Comparison of ENCODE assay signal across 10 cellular contexts in the genomic region with DNA sequence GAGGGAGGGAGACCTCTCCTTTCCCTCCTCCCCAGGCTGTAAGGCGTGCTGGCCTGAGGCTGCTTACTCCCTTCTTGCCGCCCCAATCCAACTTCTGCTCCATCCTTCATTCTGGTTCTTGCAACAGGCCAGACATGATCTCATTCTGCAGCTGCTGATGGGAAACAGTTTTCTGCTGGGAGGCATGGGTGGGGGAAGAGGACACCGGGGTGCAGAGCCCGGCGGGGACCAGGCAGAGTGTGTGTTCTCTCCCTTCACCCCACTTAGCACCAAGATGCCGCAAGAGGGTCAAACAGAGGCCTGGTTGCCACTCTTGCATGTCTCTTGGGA. TPM values are rescaled to one million over a fixed set of nuclear protein-coding genes. Genes with fewer than 3 reads are reported as not detected.
DNase-seq lines count a peak whose midpoint lies in the region; ATAC-seq, FAIRE-seq and TF ChIP-seq lines count a peak whose summit lies in the region.
"Had no signal": no experiment of that assay in that cellular context is flagged by ENCODE, and none has a peak within 500 bp of the region (broad histone marks: within the 10 kb centered on the region; RNA-seq: fewer than 3 reads in every experiment).

No MANE protein-coding gene starts in this region.

- TF ChIP-seq CTCF in IMR-90 (conservative IDR thresholded peaks at IDR 0.05; ENCODE audit: low read depth, low read length): no peak
- TF ChIP-seq CTCF in GM12878 (IDR thresholded peaks at IDR 0.05 in 2 of 3, conservative IDR thresholded peaks at IDR 0.05 in 1 of 3; ENCODE audit: control insufficient read depth in 2 of 3, extremely low read depth in 1 of 3, insufficient read depth in 1 of 3, low read depth in 3 of 3, low read length in 3 of 3): no peak
- TF ChIP-seq CTCF in nephron (IDR thresholded peaks at IDR 0.05; ENCODE audit: unreplicated experiment in 3 of 3): no peak

- no peaks in the 10 kb centered on the region for H3K9me3 ChIP-seq in CD4-positive, CD25-positive, alpha-beta regulatory T cell (ENCODE audit: control insufficient read depth in 2 of 2, low read length in 2 of 2)
- H3K9me3 ChIP-seq in IMR-90 (ENCODE audit: control insufficient read depth, insufficient read depth, low read length) (no peaks in the 10 kb centered on the region), GM12878 (replicated peaks; ENCODE audit: control insufficient read depth, insufficient read depth, low read length) (no peaks in the 10 kb centered on the region)

- H3K4me1 ChIP-seq in CD4-positive, CD25-positive, alpha-beta regulatory T cell (ENCODE audit: control insufficient read depth, insufficient read depth, low read length, poor library complexity, severe bottlenecking): peaks cover 23% of the 10 kb centered on the region
- peaks cover 14% of the 10 kb centered on the region; the same call in 1 of the 2 replicates for H3K4me1 ChIP-seq in IMR-90 (ENCODE audit: control insufficient read depth, insufficient read depth, low read length)
- peaks cover 7% of the 10 kb centered on the region for H3K4me1 ChIP-seq in GM12878 (ENCODE audit: control insufficient read depth, insufficient read depth, low read length)
- H3K4me1 ChIP-seq in mesendoderm (ENCODE audit: control insufficient read depth, low read depth, low read length): peaks cover 4% of the 10 kb centered on the region

- H2BK15ac ChIP-seq in IMR-90 (ENCODE audit: low read depth, low read length): no peak overlapping the region
- no peak overlapping the region for H2BK15ac ChIP-seq in mesendoderm (replicated peaks; ENCODE audit: low read depth)

- H2AFZ ChIP-seq in IMR-90 (replicated peaks; ENCODE audit: low read length, poor library complexity): peak overlapping the region; percentile 25
- H2AFZ ChIP-seq in GM12878 (ENCODE audit: control insufficient read depth, low read depth, low read length): no peak overlapping the region

- no peak for DNase-seq in CD4-positive, CD25-positive, alpha-beta regulatory T cell
- DNase-seq in IMR-90: no peak
- no peak for DNase-seq in GM12878 (ENCODE audit: low read depth, low spot score)
- no peak for DNase-seq in mesendoderm
- no peak for DNase-seq in sciatic nerve (ENCODE audit: low spot score)

- CTCF ChIA-PET in IMR-90 (lab: Yijun Ruan, JAX) (no interaction called here), GM12878 (lab: Yijun Ruan, JAX) (no interaction called here)

- POLR2A ChIA-PET in IMR-90 (lab: Charles Lee; ENCODE audit: unreplicated experiment): no interaction called here
- POLR2A ChIA-PET in GM12878 (lab: Charles Lee): no interaction called here

- BruUV-seq in IMR-90 (replicated peaks; lab: Mats Ljungman, UMichigan) (no TSS peak), GM12878 (replicated peaks; lab: Mats Ljungman, UMichigan) (no TSS peak)

- SMC1A ChIA-PET in GM12878 (lab: Charles Lee; ENCODE audit: uncharacterized antibody, unreplicated experiment): interaction anchor here (1.4 kb wide), 1 partner anchor 18 kb away, joined by 3 read pairs; no protein-coding TSS in a partner anchor

- WGBS in IMR-90 (ENCODE audit: extremely low coverage in 2 of 2, insufficient read length in 1 of 2), 2 experiments: no CpG with 5 or more reads among the region's 6 CpGs
- 96% methylated on average over 5 of the region's 6 CpGs for WGBS in GM12878 (ENCODE audit: insufficient coverage, insufficient replicate concordance, low lambda C conversion rate, missing lambda C conversion rate)
- WGBS in mesendoderm (ENCODE audit: extremely low coverage, insufficient coverage, low lambda C conversion rate): no CpG with 5 or more reads among the region's 6 CpGs

- no peak for TF ChIP-seq EP300 in GM12878 (IDR thresholded peaks at IDR 0.05; ENCODE audit: borderline replicate concordance in 1 of 2, control insufficient read depth in 1 of 2, low read depth in 2 of 2, low read length in 2 of 2)

- H3K9ac ChIP-seq in IMR-90 (ENCODE audit: low read depth, low read length) (0 out of 2 replicates have a peak overlapping the region, but pooled peaks have one; percentile 43), GM12878 (ENCODE audit: control insufficient read depth, insufficient read depth, low read length) (peak overlapping the region; percentile 67), mesendoderm (ENCODE audit: low read length) (no peak overlapping the region)

- peak overlapping the region; percentile 84; the same call in 1 of the 2 replicates for H3K4me2 ChIP-seq in IMR-90 (ENCODE audit: low read depth, low read length)
- H3K4me2 ChIP-seq in GM12878 (ENCODE audit: control insufficient read depth, insufficient read depth): peak overlapping the region; percentile 93
- H3K4me2 ChIP-seq in mesendoderm (ENCODE audit: low read length): no peak overlapping the region

- no peaks in the 10 kb centered on the region for H3K9me3 Mint-ChIP-seq in CD4-positive, CD25-positive, alpha-beta regulatory T cell
- H3K9me3 Mint-ChIP-seq in nephron: no peaks in the 10 kb centered on the region

- no peak overlapping the region for H2BK5ac ChIP-seq in IMR-90 (ENCODE audit: low read depth, low read length, poor library complexity, severe bottlenecking)
- H2BK5ac ChIP-seq in mesendoderm (ENCODE audit: low read length): no peak overlapping the region

- H4K91ac ChIP-seq in IMR-90 (ENCODE audit: insufficient read depth, low read depth, low read length): no peak overlapping the region

- intact Hi-C loops in IMR-90 (cut with micrococcal nuclease) (no loop called here), GM12878 (cut with micrococcal nuclease; ENCODE audit: unreplicated experiment) (loop anchor here (10.0 kb wide), 2 partner anchors 62 to 172 kb away; no protein-coding TSS in a partner anchor), sciatic nerve (cut with DNase I) (no loop called here)

- H3K14ac ChIP-seq in IMR-90 (replicated peaks; ENCODE audit: low read depth, low read length): 0 out of 2 replicates have a peak overlapping the region, but pooled peaks have one; percentile 59

- peak overlapping the region in 2 of 3 donors; percentile 47 to 69 for H3K27ac Mint-ChIP-seq in CD4-positive, CD25-positive, alpha-beta regulatory T cell
- no peak overlapping the region for H3K27ac Mint-ChIP-seq in nephron

- H3K4me3 Mint-ChIP-seq in CD4-positive, CD25-positive, alpha-beta regulatory T cell: peak overlapping the region; percentile 78 to 90 (median 83)
- peak overlapping the region; percentile 80 to 90 (median 85) for H3K4me3 Mint-ChIP-seq in nephron

- H3K56ac ChIP-seq in IMR-90 (ENCODE audit: extremely low read depth, insufficient read depth, low read length): no peak overlapping the region
- no peak overlapping the region for H3K56ac ChIP-seq in mesendoderm (ENCODE audit: low read length)

- H3K36me3 Mint-ChIP-seq in CD4-positive, CD25-positive, alpha-beta regulatory T cell: peaks cover 3% of the 10 kb centered on the region
- H3K36me3 Mint-ChIP-seq in nephron (ENCODE audit: low read depth): no peaks in the 10 kb centered on the region

- H3K23ac ChIP-seq in IMR-90 (ENCODE audit: low read depth, low read length) (peak overlapping the region; percentile 70; the same call in 1 of the 2 replicates), mesendoderm (ENCODE audit: low read length) (no peak overlapping the region)

- H3K79me2 ChIP-seq in GM12878 (ENCODE audit: control insufficient read depth, insufficient read depth, low read length): peaks cover 2% of the 10 kb centered on the region; the same call in 1 of the 2 replicates
- H3K79me2 ChIP-seq in mesendoderm (ENCODE audit: control insufficient read depth, insufficient read depth, low read length): no peaks in the 10 kb centered on the region

- H3K4me3 ChIP-seq in CD4-positive, CD25-positive, alpha-beta regulatory T cell (ENCODE audit: low read depth, low read length): no peak overlapping the region
- peak overlapping the region; percentile 54; the same call in 1 of the 2 replicates for H3K4me3 ChIP-seq in IMR-90 (ENCODE audit: insufficient read depth, low read depth, low read length)
- peak overlapping the region; percentile 88 for H3K4me3 ChIP-seq in GM12878
- H3K4me3 ChIP-seq in mesendoderm (ENCODE audit: low read length): no peak overlapping the region

- RAD21 ChIA-PET in GM12878 (lab: Charles Lee; ENCODE audit: unreplicated experiment): no interaction called here

- no peaks in the 10 kb centered on the region for H3K27me3 ChIP-seq in CD4-positive, CD25-positive, alpha-beta regulatory T cell (ENCODE audit: control insufficient read depth, insufficient read depth, low read length)
- no peaks in the 10 kb centered on the region for H3K27me3 ChIP-seq in IMR-90 (ENCODE audit: control insufficient read depth, insufficient read depth, low read length)
- no peaks in the 10 kb centered on the region for H3K27me3 ChIP-seq in GM12878 (replicated peaks in 1 of 2; ENCODE audit: control insufficient read depth in 2 of 2, insufficient read depth in 2 of 2, low read length in 1 of 2)
- peaks cover 12% of the 10 kb centered on the region for H3K27me3 ChIP-seq in mesendoderm (ENCODE audit: insufficient read depth, low read length, poor library complexity)

- H2AK5ac ChIP-seq in IMR-90 (ENCODE audit: low read depth, low read length): no peak overlapping the region; the same call in 1 of the 2 replicates
- H2AK5ac ChIP-seq in mesendoderm (ENCODE audit: low read length): no peak overlapping the region

- no peak for TF ChIP-seq RAD21 in IMR-90 (IDR thresholded peaks at IDR 0.05; ENCODE audit: low read length)
- TF ChIP-seq RAD21 in GM12878 (IDR thresholded peaks at IDR 0.05; ENCODE audit: insufficient read depth, low read depth, low read length): no peak

- ATAC-seq in CD4-positive, CD25-positive, alpha-beta regulatory T cell (ENCODE audit: low read depth in 2 of 2): no peak
- ATAC-seq in IMR-90 (ENCODE audit: low read depth) (no peak), GM12878 (no peak), HG03175 (IDR thresholded peaks at IDR 0.05; ENCODE audit: unreplicated experiment) (no peak), GM19467 (IDR thresholded peaks at IDR 0.05; ENCODE audit: unreplicated experiment) (no peak), sciatic nerve (no peak)

- dilution Hi-C loops in IMR-90 (cut with HindIII; ENCODE audit: low sequenced_read_pairs, unreplicated experiment): no loop called here

- H4K5ac ChIP-seq in IMR-90 (ENCODE audit: low read depth, low read length): no peak overlapping the region
- no peak overlapping the region for H4K5ac ChIP-seq in mesendoderm (ENCODE audit: low read length)

- FAIRE-seq in GM12878 (lab: Jason Lieb, UNC): no peak

- TF ChIP-seq POLR2A in IMR-90 (IDR thresholded peaks at IDR 0.05; ENCODE audit: low read depth, low read length) (no peak), GM12878 (IDR thresholded peaks at IDR 0.05; ENCODE audit: low read depth, low read length) (no peak)

- peaks cover 31% of the 10 kb centered on the region for H4K20me1 ChIP-seq in IMR-90 (ENCODE audit: insufficient read depth, low read length)
- peaks cover 3% of the 10 kb centered on the region; the same call in 1 of the 2 replicates for H4K20me1 ChIP-seq in GM12878 (ENCODE audit: control insufficient read depth, insufficient read depth)

- peak overlapping the region; percentile 90 for H3K27ac ChIP-seq in CD4-positive, CD25-positive, alpha-beta regulatory T cell (ENCODE audit: insufficient read depth, low read length, poor library complexity, severe bottlenecking)
- H3K27ac ChIP-seq in IMR-90 (ENCODE audit: insufficient read depth, low read length) (no peak overlapping the region), GM12878 (ENCODE audit: control insufficient read depth, insufficient read depth) (no peak overlapping the region), mesendoderm (ENCODE audit: low read depth, low read length) (no peak overlapping the region)
- H3K27ac ChIP-seq: SK-N-MC had no signal

- H3K4ac ChIP-seq in IMR-90 (ENCODE audit: low read depth, low read length) (no peak overlapping the region), mesendoderm (ENCODE audit: low read depth, low read length) (no peak overlapping the region)

- peaks cover 5 to 32% of the 10 kb centered on the region in 2 experiments; a peak in 3 of 4 replicates for H3K79me1 ChIP-seq in IMR-90 (ENCODE audit: low read depth in 1 of 2, low read length in 2 of 2)
- no peaks in the 10 kb centered on the region for H3K79me1 ChIP-seq in mesendoderm (ENCODE audit: low read length)

- no peak overlapping the region for H4K8ac ChIP-seq in IMR-90 (ENCODE audit: low read depth in 2 of 2, low read length in 2 of 2)
- no peak overlapping the region for H4K8ac ChIP-seq in mesendoderm (ENCODE audit: low read depth, low read length)

- H2BK20ac ChIP-seq in IMR-90 (ENCODE audit: low read depth, low read length): no peak overlapping the region

- H3K9me1 ChIP-seq in IMR-90 (ENCODE audit: insufficient read depth, low read length): peaks cover 35% of the 10 kb centered on the region

- H2AK9ac ChIP-seq in IMR-90 (replicated peaks; ENCODE audit: low read depth, low read length, poor library complexity): no peak overlapping the region

- peaks cover 0 to 33% (median 22%) of the 10 kb centered on the region in 4 donors for H3K4me1 Mint-ChIP-seq in CD4-positive, CD25-positive, alpha-beta regulatory T cell
- H3K4me1 Mint-ChIP-seq in nephron: peaks cover 16% of the 10 kb centered on the region

- H3K27me3 Mint-ChIP-seq in CD4-positive, CD25-positive, alpha-beta regulatory T cell: no peaks in the 10 kb centered on the region
- peaks cover 14% of the 10 kb centered on the region for H3K27me3 Mint-ChIP-seq in nephron (ENCODE audit: low read depth)

- H2BK120ac ChIP-seq in IMR-90 (ENCODE audit: low read depth, low read length) (no peak overlapping the region), mesendoderm (ENCODE audit: low read depth, low read length) (no peak overlapping the region)

- H3K36me3 ChIP-seq in CD4-positive, CD25-positive, alpha-beta regulatory T cell (ENCODE audit: control insufficient read depth, insufficient read depth, low read length): no peaks in the 10 kb centered on the region
- 0 out of 2 replicates have a peak, but pooled peaks cover 1% of the 10 kb centered on the region for H3K36me3 ChIP-seq in IMR-90 (ENCODE audit: control insufficient read depth, insufficient read depth, low read length)
- no peaks in the 10 kb centered on the region for H3K36me3 ChIP-seq in GM12878 (ENCODE audit: control insufficient read depth in 2 of 2, insufficient read depth in 2 of 2, low read length in 1 of 2)
- H3K36me3 ChIP-seq in mesendoderm (ENCODE audit: control insufficient read depth, insufficient read depth, low read length): no peaks in the 10 kb centered on the region

- in situ Hi-C loops in IMR-90 (cut with MboI; ENCODE audit: low sequenced_read_pairs): no loop called here
- in situ Hi-C loops in GM12878 (cut with MboI): loop anchor here (10.0 kb wide), 1 partner anchor 172 kb away; no protein-coding TSS in a partner anchor

- no peak overlapping the region for H3K18ac ChIP-seq in IMR-90 (ENCODE audit: low read depth, low read length)
- no peak overlapping the region for H3K18ac ChIP-seq in mesendoderm (ENCODE audit: low read length)

RNA-seq across cellular contexts. Expression of a gene that starts 1.4 kb away (rescaled TPM):
- 21.7 TPM for total RNA-seq in CD4-positive, CD25-positive, alpha-beta regulatory T cell
- 1 to 10 TPM; 7.2 to 8.5 (median 7.9) TPM for polyA plus RNA-seq in CD4-positive, CD25-positive, alpha-beta regulatory T cell
- total RNA-seq in IMR-90 (2012; rRNA removed) (2.5 and 3.4 TPM in 2 replicates), GM12878 (2014; rRNA removed) (10.5 and 14.0 TPM in 2 replicates), GM12878 (2014; rRNA removed; fragmentation: Illumina TruSeq; extraction: Trizol) (7.8 and 8.7 TPM in 2 replicates), GM12878 (2021) (25.3 and 28.6 TPM in 2 replicates), sciatic nerve (12.7 TPM)
- polyA plus RNA-seq in IMR-90 (2012; rRNA removed) (10.3 and 11.4 TPM in 2 replicates), GM12878 (2011; rRNA removed) (2.1 and 2.5 TPM in 2 replicates), GM12878 (2014; fragmentation: Illumina TruSeq; extraction: Trizol) (8.7 and 13.0 TPM in 2 replicates), GM12878 (2014; fragmentation: Nextera tagmentation; extraction: Ambion mirVana) (1 to 10 TPM in 1 of 2 experiments, under 1 TPM in 1; 0.56 to 1.5 TPM), GM12878 (2014; rRNA removed) (16.2 and 16.7 TPM in 2 replicates), GM12878 (2016; fragmentation: Nextera tagmentation; extraction: Ambion mirVana) (10 to 100 TPM; 10.8 to 13.7 TPM)
- polyA plus RNA-seq in IMR-90 (2012; cell fraction: cytosol; rRNA removed): 2.3 and 9.3 TPM in 2 replicates
- 28.6 and 45.7 TPM in 2 replicates for polyA plus RNA-seq in IMR-90 (2012; cell fraction: nucleus; rRNA removed; ENCODE audit: low replicate concordance)
- 9.6 and 10.4 TPM in 2 replicates for total RNA-seq in GM12878 (2013; cell fraction: nucleolus; rRNA removed)
- 8.1 TPM for polyA plus RNA-seq in GM12878 (2011; ENCODE audit: low read depth)
- polyA plus RNA-seq in GM12878 (2011; cell fraction: cytosol; rRNA removed): 3.0 and 3.8 TPM in 2 replicates
- 10.3 and 11.6 TPM in 2 replicates for polyA plus RNA-seq in GM12878 (2011; cell fraction: nucleus; rRNA removed)
- polyA plus RNA-seq in GM12878 (2012): 11.5 and 11.9 TPM in 2 replicates
- polyA minus RNA-seq in GM12878 (2011; rRNA and poly(A)+ RNA removed): 8.3 and 10.8 TPM in 2 replicates
- 1.9 and 2.3 TPM in 2 replicates for polyA minus RNA-seq in GM12878 (2011; cell fraction: cytosol; rRNA and poly(A)+ RNA removed)
- 5.1 and 9.7 TPM in 2 replicates for polyA minus RNA-seq in GM12878 (2011; cell fraction: nucleus; rRNA and poly(A)+ RNA removed)
- polyA plus RNA-seq in mesendoderm (2013, experiment 1 of 2): 2.2 TPM
- 2.6 TPM for polyA plus RNA-seq in mesendoderm (2013, experiment 2 of 2)

RNA-seq across cellular contexts. Expression of a gene that starts 2.8 kb away (rescaled TPM):
- not detected for total RNA-seq in CD4-positive, CD25-positive, alpha-beta regulatory T cell
- under 1 TPM in 3 of 4 donors, not detected in 1; 0.10 to 0.18 (median 0.17) TPM for polyA plus RNA-seq in CD4-positive, CD25-positive, alpha-beta regulatory T cell
- total RNA-seq in IMR-90 (2012; rRNA removed): under 0.01 and 0.18 TPM in 2 replicates
- polyA plus RNA-seq in IMR-90 (2012; rRNA removed): 0.89 and 1.0 TPM in 2 replicates
- polyA plus RNA-seq in IMR-90 (2012; cell fraction: cytosol; rRNA removed): 0.90 and 1.4 TPM in 2 replicates
- polyA plus RNA-seq in IMR-90 (2012; cell fraction: nucleus; rRNA removed; ENCODE audit: low replicate concordance): 3.0 and 4.8 TPM in 2 replicates
- total RNA-seq in GM12878 (2013; cell fraction: nucleolus; rRNA removed): not detected in 2 replicates
- 0.44 TPM in 1 of 2 replicates, not detected in the other for total RNA-seq in GM12878 (2014; rRNA removed)
- total RNA-seq in GM12878 (2014; rRNA removed; fragmentation: Illumina TruSeq; extraction: Trizol): 0.32 TPM in 1 of 2 replicates, not detected in the other
- 1.3 TPM in 2 replicates for total RNA-seq in GM12878 (2021)
- 0.10 TPM for polyA plus RNA-seq in GM12878 (2011; ENCODE audit: low read depth)
- not detected in 2 replicates for polyA plus RNA-seq in GM12878 (2011; rRNA removed)
- 0.03 TPM in 2 replicates for polyA plus RNA-seq in GM12878 (2011; cell fraction: cytosol; rRNA removed)
- 0.19 and 0.31 TPM in 2 replicates for polyA plus RNA-seq in GM12878 (2011; cell fraction: nucleus; rRNA removed)
- polyA plus RNA-seq in GM12878 (2012): 0.24 and 0.27 TPM in 2 replicates
- 0.18 and 0.70 TPM in 2 replicates for polyA plus RNA-seq in GM12878 (2014; fragmentation: Illumina TruSeq; extraction: Trizol)
- polyA plus RNA-seq in GM12878 (2014; fragmentation: Nextera tagmentation; extraction: Ambion mirVana): under 1 TPM in 1 of 2 experiments, not detected in 1; 0.04 TPM
- 0.10 and 0.43 TPM in 2 replicates for polyA plus RNA-seq in GM12878 (2014; rRNA removed)
- polyA plus RNA-seq in GM12878 (2016; fragmentation: Nextera tagmentation; extraction: Ambion mirVana): under 1 TPM in 1 of 2 experiments, not detected in 1; 0.13 TPM
- not detected in 2 replicates for polyA minus RNA-seq in GM12878 (2011; rRNA and poly(A)+ RNA removed)
- 1.6 TPM in 1 of 2 replicates, not detected in the other for polyA minus RNA-seq in GM12878 (2011; cell fraction: cytosol; rRNA and poly(A)+ RNA removed)
- polyA minus RNA-seq in GM12878 (2011; cell fraction: nucleus; rRNA and poly(A)+ RNA removed): 0.19 TPM in 1 of 2 replicates, not detected in the other
- not detected for polyA plus RNA-seq in mesendoderm (2013, experiment 1 of 2)
- 0.04 TPM for polyA plus RNA-seq in mesendoderm (2013, experiment 2 of 2)
- 2.1 TPM for total RNA-seq in sciatic nerve
- total RNA-seq: M059J had no signal

RNA-seq across cellular contexts. Expression of a gene that starts 7.9 kb away (rescaled TPM):
- total RNA-seq in CD4-positive, CD25-positive, alpha-beta regulatory T cell: not detected
- polyA plus RNA-seq in CD4-positive, CD25-positive, alpha-beta regulatory T cell: not detected
- total RNA-seq in IMR-90 (2012; rRNA removed) (not detected in 2 replicates), GM12878 (2014; rRNA removed) (not detected in 2 replicates), GM12878 (2014; rRNA removed; fragmentation: Illumina TruSeq; extraction: Trizol) (not detected in 2 replicates), GM12878 (2021) (not detected in 2 replicates), sciatic nerve (not detected)
- polyA plus RNA-seq in IMR-90 (2012; rRNA removed) (not detected in 2 replicates), GM12878 (2011; rRNA removed) (not detected in 2 replicates), GM12878 (2014; fragmentation: Illumina TruSeq; extraction: Trizol) (not detected in 2 replicates), GM12878 (2014; fragmentation: Nextera tagmentation; extraction: Ambion mirVana) (not detected), GM12878 (2014; rRNA removed) (not detected in 2 replicates), GM12878 (2016; fragmentation: Nextera tagmentation; extraction: Ambion mirVana) (not detected)
- polyA plus RNA-seq in IMR-90 (2012; cell fraction: cytosol; rRNA removed): not detected in 2 replicates
- not detected in 2 replicates for polyA plus RNA-seq in IMR-90 (2012; cell fraction: nucleus; rRNA removed; ENCODE audit: low replicate concordance)
- total RNA-seq in GM12878 (2013; cell fraction: nucleolus; rRNA removed): not detected in 2 replicates
- polyA plus RNA-seq in GM12878 (2011; ENCODE audit: low read depth): not detected
- polyA plus RNA-seq in GM12878 (2011; cell fraction: cytosol; rRNA removed): not detected in 2 replicates
- not detected in 2 replicates for polyA plus RNA-seq in GM12878 (2011; cell fraction: nucleus; rRNA removed)
- not detected in 2 replicates for polyA plus RNA-seq in GM12878 (2012)
- polyA minus RNA-seq in GM12878 (2011; rRNA and poly(A)+ RNA removed): not detected in 2 replicates
- not detected in 2 replicates for polyA minus RNA-seq in GM12878 (2011; cell fraction: cytosol; rRNA and poly(A)+ RNA removed)
- polyA minus RNA-seq in GM12878 (2011; cell fraction: nucleus; rRNA and poly(A)+ RNA removed): not detected in 2 replicates
- polyA plus RNA-seq in mesendoderm (2013, experiment 1 of 2): not detected
- polyA plus RNA-seq in mesendoderm (2013, experiment 2 of 2): not detected
- total RNA-seq: M059J had no signal

RNA-seq across cellular contexts. Expression of a gene that starts 15.6 kb away (rescaled TPM):
- 29.4 TPM for total RNA-seq in CD4-positive, CD25-positive, alpha-beta regulatory T cell
- polyA plus RNA-seq in CD4-positive, CD25-positive, alpha-beta regulatory T cell: 10 to 100 TPM; 70.2 to 88.5 (median 74.7) TPM
- total RNA-seq in IMR-90 (2012; rRNA removed) (58.3 and 66.7 TPM in 2 replicates), GM12878 (2014; rRNA removed) (126 and 131 TPM in 2 replicates), GM12878 (2014; rRNA removed; fragmentation: Illumina TruSeq; extraction: Trizol) (63.9 and 69.2 TPM in 2 replicates), GM12878 (2021) (108 and 111 TPM in 2 replicates), sciatic nerve (30.0 TPM)
- polyA plus RNA-seq in IMR-90 (2012; rRNA removed) (72.0 and 77.8 TPM in 2 replicates), GM12878 (2011; rRNA removed) (57.7 and 89.9 TPM in 2 replicates), GM12878 (2014; fragmentation: Illumina TruSeq; extraction: Trizol) (120 and 133 TPM in 2 replicates), GM12878 (2014; fragmentation: Nextera tagmentation; extraction: Ambion mirVana) (10 to 100 TPM; 22.8 to 36.9 TPM), GM12878 (2014; rRNA removed) (134 and 139 TPM in 2 replicates), GM12878 (2016; fragmentation: Nextera tagmentation; extraction: Ambion mirVana) (100 to 1,000 TPM; 180 to 196 TPM)
- 70.5 and 80.8 TPM in 2 replicates for polyA plus RNA-seq in IMR-90 (2012; cell fraction: cytosol; rRNA removed)
- polyA plus RNA-seq in IMR-90 (2012; cell fraction: nucleus; rRNA removed; ENCODE audit: low replicate concordance): 33.1 and 46.5 TPM in 2 replicates
- total RNA-seq in GM12878 (2013; cell fraction: nucleolus; rRNA removed): 14.6 and 15.4 TPM in 2 replicates
- polyA plus RNA-seq in GM12878 (2011; ENCODE audit: low read depth): 40.6 TPM
- polyA plus RNA-seq in GM12878 (2011; cell fraction: cytosol; rRNA removed): 97.0 and 115 TPM in 2 replicates
- polyA plus RNA-seq in GM12878 (2011; cell fraction: nucleus; rRNA removed): 55.2 and 56.5 TPM in 2 replicates
- 62.4 and 78.2 TPM in 2 replicates for polyA plus RNA-seq in GM12878 (2012)
- polyA minus RNA-seq in GM12878 (2011; rRNA and poly(A)+ RNA removed): 49.2 and 59.1 TPM in 2 replicates
- polyA minus RNA-seq in GM12878 (2011; cell fraction: cytosol; rRNA and poly(A)+ RNA removed): 25.4 and 26.7 TPM in 2 replicates
- polyA minus RNA-seq in GM12878 (2011; cell fraction: nucleus; rRNA and poly(A)+ RNA removed): 10.9 and 17.0 TPM in 2 replicates
- 70.0 TPM for polyA plus RNA-seq in mesendoderm (2013, experiment 1 of 2)
- 71.5 TPM for polyA plus RNA-seq in mesendoderm (2013, experiment 2 of 2)

RNA-seq across cellular contexts. Expression of a gene that starts 33.1 kb away (rescaled TPM):
- 0.89 TPM for total RNA-seq in CD4-positive, CD25-positive, alpha-beta regulatory T cell
- polyA plus RNA-seq in CD4-positive, CD25-positive, alpha-beta regulatory T cell: 1 to 10 TPM in 2 of 4 donors, under 1 TPM in 1, not detected in 1; 0.49 to 2.8 (median 1.9) TPM
- total RNA-seq in IMR-90 (2012; rRNA removed) (2.7 and 2.8 TPM in 2 replicates), GM12878 (2014; rRNA removed) (3.7 and 6.8 TPM in 2 replicates), GM12878 (2014; rRNA removed; fragmentation: Illumina TruSeq; extraction: Trizol) (2.9 and 3.9 TPM in 2 replicates), GM12878 (2021) (5.6 and 6.2 TPM in 2 replicates), sciatic nerve (12.8 TPM)
- polyA plus RNA-seq in IMR-90 (2012; rRNA removed) (3.9 and 4.0 TPM in 2 replicates), GM12878 (2011; rRNA removed) (1.7 and 2.0 TPM in 2 replicates), GM12878 (2014; fragmentation: Illumina TruSeq; extraction: Trizol) (4.1 and 7.1 TPM in 2 replicates), GM12878 (2014; fragmentation: Nextera tagmentation; extraction: Ambion mirVana) (1 to 10 TPM; 3.4 to 6.0 TPM), GM12878 (2014; rRNA removed) (3.4 and 4.7 TPM in 2 replicates), GM12878 (2016; fragmentation: Nextera tagmentation; extraction: Ambion mirVana) (1 to 10 TPM; 3.9 to 6.9 TPM)
- 2.6 and 3.0 TPM in 2 replicates for polyA plus RNA-seq in IMR-90 (2012; cell fraction: cytosol; rRNA removed)
- polyA plus RNA-seq in IMR-90 (2012; cell fraction: nucleus; rRNA removed; ENCODE audit: low replicate concordance): 5.3 and 6.3 TPM in 2 replicates
- total RNA-seq in GM12878 (2013; cell fraction: nucleolus; rRNA removed): 18.1 and 18.9 TPM in 2 replicates
- polyA plus RNA-seq in GM12878 (2011; ENCODE audit: low read depth): 6.1 TPM
- polyA plus RNA-seq in GM12878 (2011; cell fraction: cytosol; rRNA removed): 1.6 and 2.2 TPM in 2 replicates
- polyA plus RNA-seq in GM12878 (2011; cell fraction: nucleus; rRNA removed): 7.5 and 7.6 TPM in 2 replicates
- polyA plus RNA-seq in GM12878 (2012): 6.1 and 7.4 TPM in 2 replicates
- 4.8 and 5.0 TPM in 2 replicates for polyA minus RNA-seq in GM12878 (2011; rRNA and poly(A)+ RNA removed)
- 0.53 and 3.1 TPM in 2 replicates for polyA minus RNA-seq in GM12878 (2011; cell fraction: cytosol; rRNA and poly(A)+ RNA removed)
- polyA minus RNA-seq in GM12878 (2011; cell fraction: nucleus; rRNA and poly(A)+ RNA removed): 4.7 and 8.1 TPM in 2 replicates
- polyA plus RNA-seq in mesendoderm (2013, experiment 1 of 2): 7.0 TPM
- 6.5 TPM for polyA plus RNA-seq in mesendoderm (2013, experiment 2 of 2)

Comparison
In these comparisons a context has a peak if more than half of its experiments do, and no peak if none do; other contexts are left out.
1. H3K4me3 ChIP-seq: peak in IMR-90 (single experiment) and GM12878 (single experiment); none in CD4-positive, CD25-positive, alpha-beta regulatory T cell (single experiment) and mesendoderm (single experiment).
2. H3K27ac Mint-ChIP-seq: peak in CD4-positive, CD25-positive, alpha-beta regulatory T cell (2 of 3); none in nephron (0 of 3).